ENCODE assay signal across 9 cellular contexts in the genomic region with DNA sequence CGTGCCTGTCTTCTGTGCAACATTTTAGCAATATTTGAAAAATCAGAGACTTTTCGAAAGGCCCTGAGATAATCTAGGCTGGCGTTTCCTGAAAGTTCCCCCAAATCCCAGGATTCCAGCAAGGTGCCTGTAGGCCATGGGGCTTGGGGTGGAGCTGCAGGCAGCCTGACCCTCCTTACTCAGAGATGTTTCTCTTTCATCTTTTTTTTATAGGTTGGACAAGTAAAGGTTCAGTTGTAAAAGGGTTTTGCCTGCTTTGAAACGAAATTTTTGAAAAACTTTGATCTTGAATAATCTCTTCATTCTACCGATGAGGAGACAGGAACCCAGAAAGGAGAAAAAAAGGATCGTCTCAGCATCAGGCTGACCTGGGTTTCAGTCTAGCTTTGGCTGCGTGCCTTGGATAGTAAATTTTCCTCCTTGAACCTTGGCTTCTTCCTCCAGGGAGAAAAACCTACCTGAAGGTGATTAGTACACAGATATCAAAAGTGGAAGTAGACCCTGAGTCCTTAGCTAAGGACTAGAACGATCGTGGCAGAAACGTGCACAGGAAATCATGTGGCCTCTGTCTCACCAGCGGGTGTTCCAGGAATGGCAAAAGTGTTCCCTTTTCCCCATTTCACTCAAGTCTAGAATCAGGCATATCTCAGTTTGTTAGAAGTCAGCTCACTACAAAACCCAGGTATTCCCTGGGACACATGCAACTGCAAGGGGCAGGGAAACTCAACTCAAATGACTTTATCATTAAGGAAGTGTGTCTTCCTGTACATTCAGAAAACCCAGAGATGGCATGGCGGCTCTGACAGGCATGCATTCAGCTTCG.
DNase-seq lines count a peak whose midpoint lies in the region; ATAC-seq, FAIRE-seq and TF ChIP-seq lines count a peak whose summit lies in the region.
"Had no signal": no experiment of that assay in that cellular context is flagged by ENCODE, and none has a peak within 500 bp of the region (broad histone marks: within the 10 kb centered on the region; RNA-seq: fewer than 3 reads in every experiment).

No MANE protein-coding gene starts in this region.

- no peak; the same call in 1 of the 2 replicates for TF ChIP-seq POLR2A in GM12891 (IDR thresholded peaks at IDR 0.05; ENCODE audit: low read depth, low read length)
- no peak for TF ChIP-seq POLR2A in heart left ventricle (IDR thresholded peaks at IDR 0.05)

- no peak overlapping the region for H3K27ac ChIP-seq in OCI-LY7 (ENCODE audit: low read depth, low read length, poor library complexity, severe bottlenecking)
- peak overlapping the region; percentile 0 to 18 for H3K27ac ChIP-seq in coronary artery
- peak overlapping the region in 2 of 12 donors; percentile 82 to 83 for H3K27ac ChIP-seq in heart left ventricle

- CTCF ChIA-PET in OCI-LY7 (lab: Charles Lee; ENCODE audit: unreplicated experiment), result no interaction called here

- no peaks in the 10 kb centered on the region for H3K36me3 ChIP-seq in OCI-LY7 (ENCODE audit: insufficient read depth, low read length)
- H3K36me3 ChIP-seq in heart left ventricle, result no peaks in the 10 kb centered on the region
- H3K36me3 ChIP-seq: esophagus muscularis mucosa had no signal

- H3K4me3 ChIP-seq in OCI-LY7 (ENCODE audit: low read depth, low read length, poor library complexity, severe bottlenecking) (peak overlapping the region; percentile 4), coronary artery (no peak overlapping the region), heart left ventricle (peak overlapping the region in 1 of 12 donors; percentile 18)
- H3K4me3 ChIP-seq: esophagus muscularis mucosa had no signal

- intact Hi-C loops in OCI-LY7 (cut with micrococcal nuclease; ENCODE audit: unreplicated experiment), result no loop called here
- intact Hi-C loops in heart left ventricle (cut with DNase I), result loop anchor here in 7 of 10 donors (5.0 to 10.0 kb wide), 6 partner anchors 80 to 195 kb away; a partner anchor contains a TSS

- no peak for DNase-seq in GM12891 (ENCODE audit: insufficient read length, low spot score)
- peak; percentile 31 for DNase-seq in OCI-LY7 (ENCODE audit: low spot score)
- no peak for DNase-seq in coronary artery (ENCODE audit: low spot score)
- DNase-seq in stimulated activated CD4-positive, alpha-beta T cell treated with anti-CD3 and anti-CD28 coated beads, Interleukin-4, amount 100 ng/mL, for 1 hour, result peak; percentile 9
- DNase-seq in ureter (ENCODE audit: low spot score), result no peak
- no peak for DNase-seq in heart left ventricle

- H3K79me2 ChIP-seq in OCI-LY7 (ENCODE audit: insufficient read depth, low read depth, low read length), result no peaks in the 10 kb centered on the region

- ATAC-seq in heart left ventricle, result no peak
- ATAC-seq in GM19463 (IDR thresholded peaks at IDR 0.05; ENCODE audit: unreplicated experiment), result no peak
- no peak for ATAC-seq in GM19328 (IDR thresholded peaks at IDR 0.05; ENCODE audit: unreplicated experiment)

- H3K27me3 ChIP-seq in heart left ventricle, result no peaks in the 10 kb centered on the region
- H3K27me3 ChIP-seq: esophagus muscularis mucosa had no signal

- no peaks in the 10 kb centered on the region for H4K20me1 ChIP-seq in OCI-LY7 (ENCODE audit: insufficient read depth, low read length)

- H3K4me1 ChIP-seq in OCI-LY7 (ENCODE audit: insufficient read depth, low read length, poor library complexity, severe bottlenecking), result peaks cover 10% of the 10 kb centered on the region
- peaks cover 9 to 81% (median 22%) of the 10 kb centered on the region in 12 donors for H3K4me1 ChIP-seq in heart left ventricle

- BruUV-seq in OCI-LY7 (replicated peaks; lab: Mats Ljungman, UMichigan), result no TSS peak

- H2AFZ ChIP-seq in OCI-LY7 (ENCODE audit: low read length), result peak overlapping the region; percentile 82

- POLR2A ChIA-PET in OCI-LY7 (lab: Charles Lee), result no interaction called here

- FAIRE-seq in GM12891 (lab: Jason Lieb, UNC), result no peak

- H3K4me2 ChIP-seq in OCI-LY7 (ENCODE audit: low read length), result peak overlapping the region; percentile 53

- 70 to 74% (median 71%) methylated on average over 13 of the region's 13 CpGs for WGBS in heart left ventricle, 4 donors

- TF ChIP-seq CTCF in OCI-LY7 (conservative IDR thresholded peaks at IDR 0.05; ENCODE audit: low read length) (no peak), coronary artery (IDR thresholded peaks at IDR 0.05) (no peak), heart left ventricle (IDR thresholded peaks at IDR 0.05) (no peak)

- no peaks in the 10 kb centered on the region for H3K9me3 ChIP-seq in OCI-LY7 (ENCODE audit: low read length)
- H3K9me3 ChIP-seq in heart left ventricle, result no peaks in the 10 kb centered on the region
- H3K9me3 ChIP-seq: esophagus muscularis mucosa had no signal

- H3K9me2 ChIP-seq in OCI-LY7 (ENCODE audit: insufficient read depth, low read length), result no peaks in the 10 kb centered on the region

TF ChIP-seq in GM12891, 5 proteins besides CTCF, POLR2A, EP300 and RAD21:
- TF ChIP-seq SPI1 (IDR thresholded peaks at IDR 0.05; ENCODE audit: low read depth, low read length) (peak; percentile 37; the same call in 1 of the 2 replicates), PAX5 (IDR thresholded peaks at IDR 0.05; ENCODE audit: insufficient read depth, low read length, severe bottlenecking) (no peak)

Comparison
In these comparisons a context has a peak if more than half of its experiments do, and no peak if none do; other contexts are left out.
1. DNase-seq: peak in OCI-LY7 (single experiment) and stimulated activated CD4-positive, alpha-beta T cell treated with anti-CD3 and anti-CD28 coated beads, Interleukin-4, amount 100 ng/mL, for 1 hour (single experiment); none in GM12891 (single experiment), coronary artery (single experiment), ureter (single experiment) and heart left ventricle (0 of 5).